ENCODE assay signal across 8 cellular contexts in the genomic region with DNA sequence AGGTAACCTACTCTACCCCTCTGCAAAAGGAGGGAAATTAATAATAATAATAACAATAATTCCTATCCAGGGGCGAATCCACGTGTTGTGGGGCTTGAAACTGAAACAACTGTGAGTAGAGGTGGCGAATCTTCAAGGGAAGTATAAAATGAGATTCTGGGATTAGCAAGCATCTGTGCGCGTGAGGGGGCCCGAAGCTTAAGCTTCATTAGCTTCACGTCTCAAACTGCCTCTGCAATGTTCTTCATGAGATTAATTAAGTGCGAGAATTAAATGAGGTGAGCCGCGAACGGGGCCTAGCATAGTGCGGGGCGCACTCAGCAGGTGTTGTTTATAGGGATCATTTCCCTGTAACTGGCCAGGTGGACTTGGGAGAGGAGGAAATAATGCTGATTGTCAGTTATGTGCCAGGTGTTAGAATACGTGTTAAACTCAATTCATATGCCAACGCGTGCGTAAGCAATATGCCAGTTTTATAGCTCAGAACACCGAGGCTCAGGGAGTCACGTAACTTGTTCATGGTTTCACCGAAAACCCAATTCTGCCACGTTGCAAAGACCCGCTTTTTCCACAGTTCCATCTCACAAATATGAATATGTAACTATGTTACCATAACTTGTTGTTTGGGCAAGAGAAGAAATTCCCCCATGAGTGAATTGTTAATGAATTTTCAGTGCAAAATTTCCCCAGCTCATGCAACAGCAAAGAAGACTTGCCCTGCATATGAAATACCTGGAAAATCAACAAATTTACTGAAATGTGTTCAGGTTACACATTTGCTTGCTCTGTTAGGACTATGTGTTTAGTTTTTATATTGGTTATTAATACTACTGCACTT. TPM values are rescaled to one million over a fixed set of nuclear protein-coding genes. Genes with fewer than 3 reads are reported as not detected.
DNase-seq lines count a peak whose midpoint lies in the region; ATAC-seq, FAIRE-seq and TF ChIP-seq lines count a peak whose summit lies in the region.

No MANE protein-coding gene starts in this region.

- no peak overlapping the region; a peak in 1 of 6 replicates for H3K27ac ChIP-seq in A549
- peak overlapping the region; percentile 85 for H3K27ac ChIP-seq in naive thymus-derived CD4-positive, alpha-beta T cell (ENCODE audit: low read depth, low read length)

- H3K4me1 ChIP-seq in A549 = peaks cover 3% of the 10 kb centered on the region; the same call in 1 of the 3 replicates
- H3K4me1 ChIP-seq in naive thymus-derived CD4-positive, alpha-beta T cell (ENCODE audit: control insufficient read depth in 2 of 2, insufficient read depth in 2 of 2, low read length in 2 of 2) = peaks cover 0 to 12% of the 10 kb centered on the region in 2 donors

- peaks cover 0 to 11% (median 0%) of the 10 kb centered on the region in 5 donors for H3K36me3 Mint-ChIP-seq in naive thymus-derived CD4-positive, alpha-beta T cell

- POLR2A ChIA-PET in A549 (lab: Yijun Ruan, JAX) = no interaction called here
- POLR2A ChIA-PET in naive thymus-derived CD4-positive, alpha-beta T cell (lab: Charles Lee) = interaction anchor here (0.6 to 3.5 kb wide), 11 partner anchors 8 to 653 kb away, joined by 3 to 69 read pairs (median 5); a partner anchor contains a TSS

- peaks cover 17 to 45% (median 29%) of the 10 kb centered on the region in 7 donors for H3K4me1 Mint-ChIP-seq in naive thymus-derived CD4-positive, alpha-beta T cell

- no peaks in the 10 kb centered on the region for H3K27me3 ChIP-seq in naive thymus-derived CD4-positive, alpha-beta T cell (ENCODE audit: control insufficient read depth in 2 of 2, insufficient read depth in 2 of 2, low read length in 2 of 2)

- peak overlapping the region; percentile 90 for H3K4me2 ChIP-seq in A549

- no peaks in the 10 kb centered on the region for H3K36me3 ChIP-seq in naive thymus-derived CD4-positive, alpha-beta T cell (ENCODE audit: control insufficient read depth in 2 of 3, insufficient read depth in 3 of 3, low read length in 3 of 3)

- peaks cover 0 to 2% (median 0%) of the 10 kb centered on the region in 5 donors for H3K27me3 Mint-ChIP-seq in naive thymus-derived CD4-positive, alpha-beta T cell

- TF ChIP-seq RAD21 in A549 (conservative IDR thresholded peaks at IDR 0.05 in 1 of 2, IDR thresholded peaks at IDR 0.05 in 1 of 2) = no peak

- peak overlapping the region; percentile 82 to 94 (median 88) for H3K4me3 Mint-ChIP-seq in naive thymus-derived CD4-positive, alpha-beta T cell

- no peaks in the 10 kb centered on the region for H3K9me3 ChIP-seq in A549
- no peaks in the 10 kb centered on the region for H3K9me3 ChIP-seq in naive thymus-derived CD4-positive, alpha-beta T cell (ENCODE audit: control insufficient read depth in 2 of 3, low read length in 3 of 3)

- 91% methylated on average over 22 of the region's 22 CpGs for WGBS in A549 (ENCODE audit: missing lambda C conversion rate)

- TF ChIP-seq POLR2A in A549 (IDR thresholded peaks at IDR 0.05; ENCODE audit: low read length) (no peak), GM18505 (IDR thresholded peaks at IDR 0.05; ENCODE audit: borderline replicate concordance, extremely low read depth, insufficient read depth, insufficient read length) (peak; percentile 26)

- no peak for DNase-seq in A549 (ENCODE audit: low read depth in 1 of 2, low spot score in 1 of 2)
- peak; percentile 71 for DNase-seq in NCI-H748 (lab: John Stamatoyannopoulos, UW; ENCODE audit: unreplicated experiment)
- DNase-seq in choroid plexus epithelial cell (ENCODE audit: low read depth) = peak; percentile 6
- peak in 2 of 9 donors; percentile 1 to 5 for DNase-seq in naive thymus-derived CD4-positive, alpha-beta T cell
- DNase-seq in cerebellum (ENCODE audit: low spot score) = no peak
- DNase-seq in HPDE6-E6E7 (ENCODE audit: extremely low spot score) = no peak

- H3K27ac Mint-ChIP-seq in naive thymus-derived CD4-positive, alpha-beta T cell = peak overlapping the region; percentile 71 to 97 (median 88)

- TF ChIP-seq CTCF in A549 (IDR thresholded peaks at IDR 0.05) = no peak
- no peak for TF ChIP-seq CTCF in choroid plexus epithelial cell (conservative IDR thresholded peaks at IDR 0.05; ENCODE audit: low read depth, low read length)

- CTCF ChIA-PET in A549 (lab: Yijun Ruan, JAX) = interaction anchor here (0.8 kb wide), 1 partner anchor 306 kb away, joined by 3 read pairs; no protein-coding TSS in a partner anchor
- CTCF ChIA-PET in naive thymus-derived CD4-positive, alpha-beta T cell (lab: Charles Lee) = interaction anchor here (1.1 to 1.3 kb wide), 2 partner anchors 10 to 18 kb away, joined by 3 read pairs; no protein-coding TSS in a partner anchor

- H3K9me3 Mint-ChIP-seq in naive thymus-derived CD4-positive, alpha-beta T cell = peaks cover 0 to 2% (median 0%) of the 10 kb centered on the region in 11 donors

- TF ChIP-seq EP300 in A549 (IDR thresholded peaks at IDR 0.05) = no peak

- FAIRE-seq in A549 (lab: Jason Lieb, UNC) = no peak

- peak overlapping the region; percentile 63 for H3K4me3 ChIP-seq in A549
- peak overlapping the region; percentile 58 for H3K4me3 ChIP-seq in choroid plexus epithelial cell (ENCODE audit: low read depth, low read length)
- peak overlapping the region; percentile 56 for H3K4me3 ChIP-seq in naive thymus-derived CD4-positive, alpha-beta T cell (ENCODE audit: low read length)

- ATAC-seq in A549 (no peak), GM18505 (IDR thresholded peaks at IDR 0.05; ENCODE audit: unreplicated experiment) (no peak), HG02798 (IDR thresholded peaks at IDR 0.05; ENCODE audit: poor library complexity, unreplicated experiment) (no peak)
- ATAC-seq in naive thymus-derived CD4-positive, alpha-beta T cell = no peak

- intact Hi-C loops in naive thymus-derived CD4-positive, alpha-beta T cell (cut with micrococcal nuclease) = loop anchor here (1.0 to 10.0 kb wide), 18 partner anchors 10 to 1900 kb away; a partner anchor contains a TSS

TF ChIP-seq in A549, 52 proteins besides CTCF, POLR2A, EP300 and RAD21:
- TF ChIP-seq CHD4 (IDR thresholded peaks at IDR 0.05; ENCODE audit: borderline replicate concordance) (no peak), NPAS2 (CRISPR knock-in tag; IDR thresholded peaks at IDR 0.05; ENCODE audit: borderline replicate concordance) (no peak), MAFK (IDR thresholded peaks at IDR 0.05; ENCODE audit: partially characterized antibody) (no peak), RARB (CRISPR knock-in tag; IDR thresholded peaks at IDR 0.05) (no peak), NFE2L2 (conservative IDR thresholded peaks at IDR 0.05; ENCODE audit: low read length) (no peak), JUN (IDR thresholded peaks at IDR 0.05) (no peak), HEYL (CRISPR knock-in tag; IDR thresholded peaks at IDR 0.05) (no peak), RNF2 (IDR thresholded peaks at IDR 0.05; ENCODE audit: borderline replicate concordance, low read depth) (no peak), CEBPB (IDR thresholded peaks at IDR 0.05) (no peak), GATA3 (IDR thresholded peaks at IDR 0.05; ENCODE audit: borderline replicate concordance) (no peak), RCOR1 (IDR thresholded peaks at IDR 0.05; ENCODE audit: low read depth, low read length) (no peak), EHMT2 (IDR thresholded peaks at IDR 0.05; ENCODE audit: low read depth) (no peak)
- TF ChIP-seq, protein P1, sequence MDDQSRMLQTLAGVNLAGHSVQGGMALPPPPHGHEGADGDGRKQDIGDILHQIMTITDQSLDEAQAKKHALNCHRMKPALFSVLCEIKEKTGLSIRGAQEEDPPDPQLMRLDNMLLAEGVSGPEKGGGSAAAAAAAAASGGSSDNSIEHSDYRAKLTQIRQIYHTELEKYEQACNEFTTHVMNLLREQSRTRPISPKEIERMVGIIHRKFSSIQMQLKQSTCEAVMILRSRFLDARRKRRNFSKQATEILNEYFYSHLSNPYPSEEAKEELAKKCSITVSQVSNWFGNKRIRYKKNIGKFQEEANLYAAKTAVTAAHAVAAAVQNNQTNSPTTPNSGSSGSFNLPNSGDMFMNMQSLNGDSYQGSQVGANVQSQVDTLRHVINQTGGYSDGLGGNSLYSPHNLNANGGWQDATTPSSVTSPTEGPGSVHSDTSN (IDR thresholded peaks at IDR 0.05) = no peak

RNA-seq across cellular contexts. Expression of a gene that starts 30.3 kb away (rescaled TPM):
- polyA plus RNA-seq in A549 (2011; rRNA removed) (164 and 184 TPM in 2 replicates), A549 (2017; fragmentation: RNase III; extraction: RNeasy Plus Mini Kit Qiagen cat#74134 plus additional on column Dnase treatment) (159 to 174 TPM (median 163 TPM) in 3 replicates)
- polyA plus RNA-seq in A549 (2012; cell fraction: cytosol; rRNA removed) = 401 and 449 TPM in 2 replicates
- polyA plus RNA-seq in A549 (2012; cell fraction: nucleus; rRNA removed) = 286 and 323 TPM in 2 replicates
- polyA minus RNA-seq in A549 (2011; rRNA and poly(A)+ RNA removed) = 147 TPM in 2 replicates
- 100 to 1,000 TPM in 3 of 5 experiments, 10 to 100 TPM in 2; 89.2 to 155 (median 122) TPM for total RNA-seq in naive thymus-derived CD4-positive, alpha-beta T cell
- 100 to 1,000 TPM; 346 to 444 TPM for polyA plus RNA-seq in naive thymus-derived CD4-positive, alpha-beta T cell
- 46.2 TPM for total RNA-seq in cerebellum

RNA-seq across cellular contexts. Expression of a gene that starts 57.0 kb away (rescaled TPM):
- polyA plus RNA-seq in A549 (2011; rRNA removed) (8.2 and 10.3 TPM in 2 replicates), A549 (2017; fragmentation: RNase III; extraction: RNeasy Plus Mini Kit Qiagen cat#74134 plus additional on column Dnase treatment) (4.7 to 6.6 TPM (median 5.0 TPM) in 3 replicates)
- polyA plus RNA-seq in A549 (2012; cell fraction: cytosol; rRNA removed) = 7.6 and 9.5 TPM in 2 replicates
- polyA plus RNA-seq in A549 (2012; cell fraction: nucleus; rRNA removed) = 21.3 and 22.0 TPM in 2 replicates
- polyA minus RNA-seq in A549 (2011; rRNA and poly(A)+ RNA removed) = 7.4 and 9.4 TPM in 2 replicates
- 10 to 100 TPM in 1 of 5 experiments, 1 to 10 TPM in 4; 4.0 to 11.2 (median 4.5) TPM for total RNA-seq in naive thymus-derived CD4-positive, alpha-beta T cell
- polyA plus RNA-seq in naive thymus-derived CD4-positive, alpha-beta T cell = 1 to 10 TPM in 1 of 2 donors, under 1 TPM in 1; 0.94 to 2.0 TPM
- total RNA-seq in cerebellum = 20.1 TPM

Comparison
In these comparisons a context has a peak if more than half of its experiments do, and no peak if none do; other contexts are left out.
1. DNase-seq: peak in NCI-H748 (single experiment) and choroid plexus epithelial cell (single experiment); none in A549 (0 of 2), cerebellum (single experiment) and HPDE6-E6E7 (single experiment).
2. Peak in every context shown above with its lines, with median percentiles within 50 percentile points of each other: H3K4me3 ChIP-seq.